ENCODE assay signal across 8 cellular contexts in genomic region chrX:137432609-137433008, GRCh38.
DNase-seq lines count a peak whose midpoint lies in the region; ATAC-seq and TF ChIP-seq lines count a peak whose summit lies in the region.

No MANE protein-coding gene starts in this region.

- H3K27ac Mint-ChIP-seq in CD14-positive monocyte: no peak overlapping the region

- H3K36me3 ChIP-seq in PC-9 (ENCODE audit: low read depth) (no peaks in the 10 kb centered on the region), suprapubic skin (no peaks in the 10 kb centered on the region)

- ATAC-seq in HG03064 (IDR thresholded peaks at IDR 0.05; ENCODE audit: low read depth, unreplicated experiment) (peak; percentile 61), left lobe of liver (peak; percentile 55), HG02973 (IDR thresholded peaks at IDR 0.05; ENCODE audit: unreplicated experiment) (no peak)

- intact Hi-C loops in PC-9 (cut with micrococcal nuclease; ENCODE audit: unreplicated experiment): no loop called here
- intact Hi-C loops in CD14-positive monocyte (cut with micrococcal nuclease): no loop called here

- no peaks in the 10 kb centered on the region for H3F3A ChIP-seq in PC-9 (ENCODE audit: insufficient read depth, low read depth)

- CTCF ChIA-PET in PC-9 (lab: Charles Lee): no interaction called here

- no TSS peak for BruUV-seq in PC-9 (replicated peaks; lab: Mats Ljungman, UMichigan)

- no peak for TF ChIP-seq EP300 in suprapubic skin (IDR thresholded peaks at IDR 0.05)

- peak; percentile 61 for TF ChIP-seq CTCF in GM12875 (IDR thresholded peaks at IDR 0.05; ENCODE audit: borderline replicate concordance, insufficient read depth, low read depth, low read length)
- peak; percentile 60 for TF ChIP-seq CTCF in PC-9 (conservative IDR thresholded peaks at IDR 0.05)
- no peak for TF ChIP-seq CTCF in suprapubic skin (IDR thresholded peaks at IDR 0.05)
- no peak for TF ChIP-seq CTCF in CD14-positive monocyte (IDR thresholded peaks at IDR 0.05)

- no peak for DNase-seq in PC-9
- no peak for DNase-seq in left lobe of liver (ENCODE audit: low spot score)
- DNase-seq in suprapubic skin (ENCODE audit: low spot score in 2 of 2): no peak
- no peak for DNase-seq in CD14-positive monocyte (ENCODE audit: low spot score)
- no peak for DNase-seq in AG08395 (ENCODE audit: low spot score)

- no peaks in the 10 kb centered on the region for H3K27me3 ChIP-seq in PC-9 (ENCODE audit: insufficient read depth, low read depth)
- peaks cover 26% of the 10 kb centered on the region for H3K27me3 ChIP-seq in suprapubic skin

- no peaks in the 10 kb centered on the region for H4K20me1 ChIP-seq in PC-9 (ENCODE audit: insufficient read depth)

- no peak overlapping the region for H3K4me3 Mint-ChIP-seq in CD14-positive monocyte

- no peaks in the 10 kb centered on the region for H3K9me2 ChIP-seq in PC-9 (ENCODE audit: insufficient read depth)

- no peak for TF ChIP-seq POLR2A in suprapubic skin (IDR thresholded peaks at IDR 0.05)

- H3K36me3 Mint-ChIP-seq in CD14-positive monocyte: no peaks in the 10 kb centered on the region

- H3K4me3 ChIP-seq in GM12875 (ENCODE audit: low read depth, low read length) (no peak overlapping the region), PC-9 (no peak overlapping the region), suprapubic skin (no peak overlapping the region)

- H3K27ac ChIP-seq in PC-9: no peak overlapping the region
- H3K27ac ChIP-seq in suprapubic skin: no peak overlapping the region

- H3K9me3 ChIP-seq in PC-9 (ENCODE audit: insufficient read depth, low read depth): no peaks in the 10 kb centered on the region
- H3K9me3 ChIP-seq in suprapubic skin: no peaks in the 10 kb centered on the region

- WGBS in suprapubic skin: 4% methylated on average over 1 of the region's 1 CpG

- no peaks in the 10 kb centered on the region for H3K4me1 ChIP-seq in PC-9 (replicated peaks; ENCODE audit: insufficient read depth)
- peaks cover 16% of the 10 kb centered on the region for H3K4me1 ChIP-seq in suprapubic skin

- no peak overlapping the region for H3K4me2 ChIP-seq in PC-9

- peaks cover 0 to 24% (median 15%) of the 10 kb centered on the region in 7 donors for H3K9me3 Mint-ChIP-seq in CD14-positive monocyte

- H3K4me1 Mint-ChIP-seq in CD14-positive monocyte: peaks cover 6% of the 10 kb centered on the region

- H2AFZ ChIP-seq in PC-9: no peak overlapping the region

- H3K27me3 Mint-ChIP-seq in CD14-positive monocyte (ENCODE audit: low read depth in 3 of 3): peaks cover 32 to 45% (median 41%) of the 10 kb centered on the region in 3 donors

- H3K79me2 ChIP-seq in PC-9 (ENCODE audit: low read depth): no peaks in the 10 kb centered on the region

- POLR2A ChIA-PET in PC-9 (lab: Charles Lee; ENCODE audit: unreplicated experiment): no interaction called here

Comparison
In these comparisons a context has a peak if more than half of its experiments do, and no peak if none do; other contexts are left out.
1. CTCF ChIP-seq: peak in GM12875 (single experiment) and PC-9 (single experiment); none in suprapubic skin (0 of 2) and CD14-positive monocyte (single experiment).